Comparison of ENCODE assay signal across 14 cellular contexts in genomic region chr19:33497778-33498175, GRCh38. TPM values are rescaled to one million over a fixed set of nuclear protein-coding genes. Genes with fewer than 3 reads are reported as not detected.
DNase-seq lines count a peak whose midpoint lies in the region; ATAC-seq, FAIRE-seq and TF ChIP-seq lines count a peak whose summit lies in the region.
"Had no signal": no experiment of that assay in that cellular context is flagged by ENCODE, and none has a peak within 500 bp of the region (broad histone marks: within the 10 kb centered on the region; RNA-seq: fewer than 3 reads in every experiment).

No MANE protein-coding gene starts in this region.

- H3K9ac ChIP-seq in HepG2 (ENCODE audit: insufficient read depth, low read depth, low read length), result no peak overlapping the region
- H3K9ac ChIP-seq in neuronal stem cell (ENCODE audit: low read depth, low read length, poor library complexity), result no peak overlapping the region
- H3K9ac ChIP-seq: BLaER1 had no signal

- peak in 2 of 3 donors; percentile 13 to 21 for DNase-seq in right lobe of liver
- DNase-seq in HepG2 (ENCODE audit: low spot score), result no peak
- DNase-seq in neuronal stem cell (ENCODE audit: low spot score), result no peak
- DNase-seq in spleen, result peak; percentile 23
- no peak for DNase-seq in dermis blood vessel endothelial cell
- DNase-seq in lower leg skin (ENCODE audit: low spot score in 2 of 2), result no peak
- DNase-seq: 8988T; CD4-positive, alpha-beta memory T cell; DMS153; DMS79; GF-D8 had no signal

- H2BK12ac ChIP-seq in neuronal stem cell (ENCODE audit: low read length), result no peak overlapping the region

- intact Hi-C loops in right lobe of liver (cut with DNase I), result no loop called here
- intact Hi-C loops in HepG2 (cut with micrococcal nuclease; ENCODE audit: unreplicated experiment), result no loop called here
- intact Hi-C loops in spleen (cut with DNase I; ENCODE audit: low total_unique reads), result no loop called here
- intact Hi-C loops in lower leg skin (cut with DNase I; ENCODE audit: low total_unique reads), result no loop called here

- POLR2A ChIA-PET in HepG2 (lab: Yijun Ruan, JAX), result interaction anchor here (1.1 kb wide), 1 partner anchor 24 kb away, joined by 3 read pairs; the partner anchor contains the start of gene PEPD

- peak overlapping the region; percentile 20 for H3K23ac ChIP-seq in neuronal stem cell (ENCODE audit: low read depth, low read length, poor library complexity)

- in situ Hi-C loops in HepG2 (cut with HindIII; ENCODE audit: extremely low pct_ligation_motif_present, low pct_unique_long_range_greater_than_20kb), result no loop called here

- H4K8ac ChIP-seq in neuronal stem cell (ENCODE audit: low read depth, low read length), result no peak overlapping the region

- no peak overlapping the region for H2AK5ac ChIP-seq in neuronal stem cell (ENCODE audit: low read depth, low read length)

- H3K4me1 ChIP-seq in right lobe of liver (peaks cover 0 to 43% (median 12%) of the 10 kb centered on the region in 4 donors), HepG2 (ENCODE audit: insufficient read depth, low read length) (no peaks in the 10 kb centered on the region), neuronal stem cell (ENCODE audit: control insufficient read depth in 2 of 2, insufficient read depth in 1 of 2, low read depth in 1 of 2, low read length in 2 of 2) (no peaks in the 10 kb centered on the region), spleen (no peaks in the 10 kb centered on the region)
- H3K4me1 ChIP-seq: BLaER1, HAP-1 had no signal

- TF ChIP-seq POLR2A in right lobe of liver (IDR thresholded peaks at IDR 0.05) (no peak), HepG2 (IDR thresholded peaks at IDR 0.05; ENCODE audit: insufficient read depth in 1 of 2, low read depth in 2 of 2, low read length in 2 of 2) (no peak), spleen (IDR thresholded peaks at IDR 0.05) (no peak), lower leg skin (IDR thresholded peaks at IDR 0.05) (no peak)

- TF ChIP-seq EP300 in HepG2 (IDR thresholded peaks at IDR 0.05; ENCODE audit: low read depth in 2 of 2, low read length in 2 of 2) (no peak), HepG2 (CRISPR knock-in tag; IDR thresholded peaks at IDR 0.05; ENCODE audit: borderline replicate concordance) (no peak)

- FAIRE-seq in HepG2 (lab: Jason Lieb, UNC), result no peak

- no peak overlapping the region for H4K91ac ChIP-seq in neuronal stem cell (ENCODE audit: low read depth, low read length, poor library complexity)

- no peak overlapping the region for H3K4ac ChIP-seq in neuronal stem cell (ENCODE audit: low read length)

- H2BK15ac ChIP-seq in neuronal stem cell (ENCODE audit: low read length), result no peak overlapping the region

- H4K20me1 ChIP-seq in HepG2 (ENCODE audit: insufficient read depth, low read length), result no peaks in the 10 kb centered on the region

- WGBS in right lobe of liver (ENCODE audit: insufficient coverage, low coverage, low lambda C conversion rate, missing lambda C conversion rate), result no CpG with 5 or more reads among the region's 12 CpGs
- 93% methylated on average over 3 of the region's 12 CpGs for WGBS in HepG2 (ENCODE audit: low lambda C conversion rate)
- WGBS in neuronal stem cell (ENCODE audit: extremely low coverage in 2 of 2, insufficient read length in 2 of 2, insufficient replicate concordance in 1 of 2), 2 donors, result no CpG with 5 or more reads among the region's 12 CpGs
- WGBS in spleen, 5 donors, result 94 to 97% (median 96%) methylated on average over 8 to 12 of the region's 12 CpGs
- WGBS in lower leg skin, 2 donors, result 97 to 98% methylated on average over 9 to 12 of the region's 12 CpGs

- no peaks in the 10 kb centered on the region for H3K9me3 ChIP-seq in right lobe of liver
- H3K9me3 ChIP-seq in HepG2 (ENCODE audit: low read length), result no peaks in the 10 kb centered on the region
- no peaks in the 10 kb centered on the region for H3K9me3 ChIP-seq in neuronal stem cell (replicated peaks in 1 of 2; ENCODE audit: control insufficient read depth in 2 of 2, insufficient read depth in 1 of 2, low read depth in 1 of 2, low read length in 2 of 2)
- no peaks in the 10 kb centered on the region for H3K9me3 ChIP-seq in spleen
- H3K9me3 ChIP-seq: BLaER1, HAP-1 had no signal

- H2BK120ac ChIP-seq in neuronal stem cell (ENCODE audit: low read depth, low read length), result no peak overlapping the region

- H3K27ac ChIP-seq in right lobe of liver (peak overlapping the region in 1 of 3 donors; percentile 98), HepG2 (ENCODE audit: extremely low read length, insufficient read depth, low read length) (no peak overlapping the region), neuronal stem cell (replicated peaks; ENCODE audit: low read length) (no peak overlapping the region), spleen (no peak overlapping the region)
- H3K27ac ChIP-seq: BLaER1 had no signal

- H3K14ac ChIP-seq in neuronal stem cell (ENCODE audit: low read length), result no peak overlapping the region

- no peaks in the 10 kb centered on the region for H3K79me2 ChIP-seq in HepG2 (ENCODE audit: insufficient read depth, low read length)

- TF ChIP-seq RAD21 in HepG2 (CRISPR knock-in tag; IDR thresholded peaks at IDR 0.05), result no peak

- H2AFZ ChIP-seq in HepG2 (ENCODE audit: low read length) (no peak overlapping the region), neuronal stem cell (ENCODE audit: low read length) (no peak overlapping the region)

- H3K4me3 ChIP-seq in right lobe of liver (no peak overlapping the region), HepG2 (replicated peaks in 1 of 3; ENCODE audit: insufficient read depth in 1 of 3, low read depth in 2 of 3, low read length in 3 of 3) (no peak overlapping the region), neuronal stem cell (ENCODE audit: low read length in 2 of 2) (no peak overlapping the region), spleen (no peak overlapping the region), lower leg skin (ENCODE audit: low read depth, poor library complexity, severe bottlenecking) (no peak overlapping the region)
- H3K4me3 ChIP-seq: BLaER1, HAP-1 had no signal

- CTCF ChIA-PET in HepG2 (lab: Yijun Ruan, JAX; ENCODE audit: low intra/inter-chr PET ratio, low total read pairs), result no interaction called here

- TF ChIP-seq CTCF in right lobe of liver (IDR thresholded peaks at IDR 0.05) (no peak), HepG2 (CRISPR knock-in tag; IDR thresholded peaks at IDR 0.05) (no peak), spleen (IDR thresholded peaks at IDR 0.05 in 8 of 11, conservative IDR thresholded peaks at IDR 0.05 in 3 of 11) (no peak), lower leg skin (IDR thresholded peaks at IDR 0.05) (no peak)

- H3K18ac ChIP-seq in neuronal stem cell (ENCODE audit: low read length), result no peak overlapping the region

- BruUV-seq in HepG2 (replicated peaks; lab: Mats Ljungman, UMichigan), result no TSS peak

- H3K27me3 ChIP-seq in right lobe of liver, result no peaks in the 10 kb centered on the region
- H3K27me3 ChIP-seq in HepG2 (ENCODE audit: control insufficient read depth in 1 of 2, insufficient read depth in 2 of 2, low read length in 2 of 2), result no peaks in the 10 kb centered on the region
- H3K27me3 ChIP-seq in neuronal stem cell (ENCODE audit: control insufficient read depth in 3 of 3, insufficient read depth in 3 of 3, low read depth in 1 of 3, low read length in 3 of 3), result no peaks in the 10 kb centered on the region
- no peaks in the 10 kb centered on the region for H3K27me3 ChIP-seq in spleen (replicated peaks in 1 of 7)
- H3K27me3 ChIP-seq: BLaER1 had no signal

- H3K79me1 ChIP-seq in neuronal stem cell (ENCODE audit: low read depth, low read length), result peaks cover 6% of the 10 kb centered on the region

- ATAC-seq in right lobe of liver (no peak), HepG2 (no peak), GM21786 (IDR thresholded peaks at IDR 0.05; ENCODE audit: unreplicated experiment) (no peak)

- H3K36me3 ChIP-seq in right lobe of liver (peaks cover 0 to 22% (median 10%) of the 10 kb centered on the region in 4 donors), HepG2 (replicated peaks in 1 of 2; ENCODE audit: control insufficient read depth in 1 of 2, insufficient read depth in 2 of 2, low read length in 2 of 2) (peaks cover 13 to 17% of the 10 kb centered on the region in 2 experiments; a peak in 4 of 5 replicates), neuronal stem cell (replicated peaks in 1 of 2; ENCODE audit: control insufficient read depth in 2 of 2, insufficient read depth in 2 of 2, low read length in 2 of 2) (peaks cover 0 to 7% of the 10 kb centered on the region in 2 donors), spleen (peaks cover 0 to 77% (median 23%) of the 10 kb centered on the region in 6 donors)
- H3K36me3 ChIP-seq: HAP-1 had no signal

- no peak overlapping the region for H2BK5ac ChIP-seq in neuronal stem cell (ENCODE audit: low read length)

- no peak overlapping the region for H3K4me2 ChIP-seq in HepG2 (ENCODE audit: low read depth, low read length)
- no peak overlapping the region for H3K4me2 ChIP-seq in neuronal stem cell (ENCODE audit: insufficient read depth, low read length, poor library complexity, severe bottlenecking)
- H3K4me2 ChIP-seq: BLaER1 had no signal

RNA-seq across cellular contexts. Expression of gene PEPD, which starts 23.8 kb away (rescaled TPM):
- 100 to 1,000 TPM; 121 to 261 (median 167) TPM for total RNA-seq in right lobe of liver
- total RNA-seq in HepG2 (2016; rRNA removed; fragmentation: Illumina TruSeq; extraction: Trizol), result 75.1 and 81.0 TPM in 2 replicates
- 12.2 and 14.5 TPM in 2 replicates for total RNA-seq in HepG2 (2016; cell fraction: cytosol; rRNA removed; fragmentation: Illumina TruSeq; extraction: Trizol; ENCODE audit: low read depth)
- 76.9 and 79.4 TPM in 2 replicates for total RNA-seq in HepG2 (2016; cell fraction: insoluble cytoplasmic fraction; rRNA removed; fragmentation: Illumina TruSeq; extraction: Trizol)
- total RNA-seq in HepG2 (2016; cell fraction: membrane; rRNA removed; fragmentation: Illumina TruSeq; extraction: Trizol), result 29.4 and 31.9 TPM in 2 replicates
- 35.5 and 39.2 TPM in 2 replicates for total RNA-seq in HepG2 (2016; cell fraction: nucleus; rRNA removed; fragmentation: Illumina TruSeq; extraction: Trizol)
- 60.7 and 63.7 TPM in 2 replicates for polyA plus RNA-seq in HepG2 (2011; rRNA removed)
- 56.0 and 100 TPM in 2 replicates for polyA plus RNA-seq in HepG2 (2011; cell fraction: cytosol; rRNA removed)
- polyA plus RNA-seq in HepG2 (2011; cell fraction: nucleus; rRNA removed), result 50.1 and 50.6 TPM in 2 replicates
- polyA plus RNA-seq in HepG2 (2012), result 45.4 and 52.9 TPM in 2 replicates
- polyA plus RNA-seq in HepG2 (2016; cell fraction: cytosol; fragmentation: Illumina TruSeq; extraction: Trizol; ENCODE audit: low read depth), result 14.1 and 18.0 TPM in 2 replicates
- polyA plus RNA-seq in HepG2 (2016; cell fraction: insoluble cytoplasmic fraction; fragmentation: Illumina TruSeq; extraction: Trizol; ENCODE audit: low read depth), result 103 and 110 TPM in 2 replicates
- 30.2 and 30.4 TPM in 2 replicates for polyA plus RNA-seq in HepG2 (2016; cell fraction: membrane; fragmentation: Illumina TruSeq; extraction: Trizol; ENCODE audit: low read depth)
- 79.7 and 88.3 TPM in 2 replicates for polyA plus RNA-seq in HepG2 (2016; cell fraction: nucleus; fragmentation: Illumina TruSeq; extraction: Trizol; ENCODE audit: insufficient read depth, low read depth)
- 62.3 and 119 TPM in 2 replicates for polyA minus RNA-seq in HepG2 (2011; rRNA and poly(A)+ RNA removed; ENCODE audit: low replicate concordance)
- 32.5 and 35.0 TPM in 2 replicates for polyA minus RNA-seq in HepG2 (2011; cell fraction: cytosol; rRNA and poly(A)+ RNA removed)
- 14.2 and 19.1 TPM in 2 replicates for polyA minus RNA-seq in HepG2 (2011; cell fraction: nucleus; rRNA and poly(A)+ RNA removed)
- 35.9 TPM for polyA plus RNA-seq in neuronal stem cell (2013, experiment 1 of 2)
- polyA plus RNA-seq in neuronal stem cell (2013, experiment 2 of 2), result 36.4 TPM
- 10 to 100 TPM; 54.8 to 98.3 (median 70.7) TPM for total RNA-seq in spleen
- 10 to 100 TPM; 38.4 to 72.2 (median 62.0) TPM for polyA plus RNA-seq in spleen
- total RNA-seq in dermis blood vessel endothelial cell, result 70.5 and 78.8 TPM in 2 replicates
- 10 to 100 TPM; 58.9 to 81.0 (median 70.7) TPM for total RNA-seq in lower leg skin

Comparison
In these comparisons a context has a peak if more than half of its experiments do, and no peak if none do; other contexts are left out.
1. DNase-seq: peak in right lobe of liver (2 of 3) and spleen (single experiment); none in HepG2 (single experiment), neuronal stem cell (single experiment), dermis blood vessel endothelial cell (single experiment) and lower leg skin (0 of 2).